Comparison of ENCODE assay signal across 1 cellular context in genomic region chr16:12609937-12610699, GRCh38.
TF ChIP-seq lines count a peak whose summit lies in the region.

No MANE protein-coding gene starts in this region.

TF ChIP-seq in HepG2, 621 proteins besides CTCF, POLR2A, EP300 and RAD21 (continued from another document and continues in another):
- no peak for TF ChIP-seq PRDM4 (CRISPR knock-in tag; IDR thresholded peaks at IDR 0.05; ENCODE audit: borderline replicate concordance)
- no peak for TF ChIP-seq ZNF432 (CRISPR knock-in tag; IDR thresholded peaks at IDR 0.05; ENCODE audit: borderline replicate concordance)
- no peak; the same call in 1 of the 2 replicates for TF ChIP-seq KDM1A (CRISPR knock-in tag; IDR thresholded peaks at IDR 0.05)
- TF ChIP-seq MLX (CRISPR knock-in tag; IDR thresholded peaks at IDR 0.05) = no peak
- TF ChIP-seq SAP130 (CRISPR knock-in tag; IDR thresholded peaks at IDR 0.05; ENCODE audit: low read depth) = no peak
- no peak for TF ChIP-seq NR0B2 (CRISPR knock-in tag; IDR thresholded peaks at IDR 0.05)
- TF ChIP-seq ZNF569 (CRISPR knock-in tag; IDR thresholded peaks at IDR 0.05; ENCODE audit: borderline replicate concordance) = no peak
- no peak for TF ChIP-seq ZSCAN5A (CRISPR knock-in tag; IDR thresholded peaks at IDR 0.05; ENCODE audit: borderline replicate concordance)
- TF ChIP-seq MZF1 (CRISPR knock-in tag; IDR thresholded peaks at IDR 0.05; ENCODE audit: borderline replicate concordance) = no peak
- 0 out of 2 replicates have a peak, but pooled peaks have one; percentile 33 for TF ChIP-seq ZNF552 (CRISPR knock-in tag; IDR thresholded peaks at IDR 0.05; ENCODE audit: borderline replicate concordance)
- TF ChIP-seq IKZF5 (CRISPR knock-in tag; IDR thresholded peaks at IDR 0.05) = no peak
- no peak for TF ChIP-seq ZNF205 (CRISPR knock-in tag; IDR thresholded peaks at IDR 0.05)
- TF ChIP-seq ZMAT3 (CRISPR knock-in tag; conservative IDR thresholded peaks at IDR 0.05) = no peak
- no peak for TF ChIP-seq GATA4 (IDR thresholded peaks at IDR 0.05; ENCODE audit: borderline replicate concordance, low read depth)
- no peak for TF ChIP-seq ZNF773 (CRISPR knock-in tag; IDR thresholded peaks at IDR 0.05; ENCODE audit: borderline replicate concordance)
- no peak for TF ChIP-seq POLR2AphosphoS5 (IDR thresholded peaks at IDR 0.05; ENCODE audit: low read depth, low read length)
- TF ChIP-seq ZNF841 (CRISPR knock-in tag; IDR thresholded peaks at IDR 0.05; ENCODE audit: borderline replicate concordance) = no peak
- TF ChIP-seq BATF2 (CRISPR knock-in tag; IDR thresholded peaks at IDR 0.05) = no peak
- no peak for TF ChIP-seq ZNF629 (CRISPR knock-in tag; conservative IDR thresholded peaks at IDR 0.05)
- no peak for TF ChIP-seq AFF4 (CRISPR knock-in tag; IDR thresholded peaks at IDR 0.05)
- no peak for TF ChIP-seq MLLT10 (CRISPR knock-in tag; IDR thresholded peaks at IDR 0.05)
- no peak for TF ChIP-seq ZFP1 (CRISPR knock-in tag; IDR thresholded peaks at IDR 0.05)
- no peak for TF ChIP-seq ZFP82 (CRISPR knock-in tag; IDR thresholded peaks at IDR 0.05; ENCODE audit: borderline replicate concordance)
- no peak for TF ChIP-seq PHB2 (IDR thresholded peaks at IDR 0.05; ENCODE audit: partially characterized antibody)
- no peak for TF ChIP-seq ZNF678 (CRISPR knock-in tag; IDR thresholded peaks at IDR 0.05)
- TF ChIP-seq SKIL (CRISPR knock-in tag; IDR thresholded peaks at IDR 0.05; ENCODE audit: borderline replicate concordance) = no peak
- TF ChIP-seq SP1 (IDR thresholded peaks at IDR 0.05) = no peak
- no peak for TF ChIP-seq SP1 (CRISPR knock-in tag; IDR thresholded peaks at IDR 0.05)
- no peak for TF ChIP-seq NCOA5 (CRISPR knock-in tag; IDR thresholded peaks at IDR 0.05)
- no peak for TF ChIP-seq ZBTB49 (CRISPR knock-in tag; IDR thresholded peaks at IDR 0.05; ENCODE audit: borderline replicate concordance)
- no peak for TF ChIP-seq ZNF232 (CRISPR knock-in tag; IDR thresholded peaks at IDR 0.05; ENCODE audit: borderline replicate concordance)
- peak; percentile 68 for TF ChIP-seq FOXP4 (CRISPR knock-in tag; IDR thresholded peaks at IDR 0.05)
- no peak for TF ChIP-seq RFXANK (CRISPR knock-in tag; IDR thresholded peaks at IDR 0.05)
- TF ChIP-seq ZNF333 (CRISPR knock-in tag; IDR thresholded peaks at IDR 0.05; ENCODE audit: borderline replicate concordance) = no peak
- no peak for TF ChIP-seq ZSCAN20 (CRISPR knock-in tag; IDR thresholded peaks at IDR 0.05; ENCODE audit: borderline replicate concordance)
- TF ChIP-seq ZBTB2 (CRISPR knock-in tag; IDR thresholded peaks at IDR 0.05; ENCODE audit: low read depth) = no peak
- TF ChIP-seq BRD4 (CRISPR knock-in tag; IDR thresholded peaks at IDR 0.05) = no peak
- TF ChIP-seq RNF219 (CRISPR knock-in tag; IDR thresholded peaks at IDR 0.05) = no peak
- TF ChIP-seq AGO1 (IDR thresholded peaks at IDR 0.05; ENCODE audit: low read depth, low read length, poor library complexity, severe bottlenecking) = no peak
